In genomic region chr4:70895846-70896435, GRCh38 we compare ENCODE assay signal across 12 cellular contexts. TPM values are rescaled to one million over a fixed set of nuclear protein-coding genes. Genes with fewer than 3 reads are reported as not detected.
A peak's percentile ranks its signal among the peaks of the same experiment; 100 is the strongest.
DNase-seq lines count a peak whose midpoint lies in the region; ATAC-seq and TF ChIP-seq lines count a peak whose summit lies in the region.
"Had no signal": no experiment of that assay in that cellular context is flagged by ENCODE, and none has a peak within 500 bp of the region (broad histone marks: within the 10 kb centered on the region; RNA-seq: fewer than 3 reads in every experiment).

No MANE protein-coding gene starts in this region.

- TF ChIP-seq CTCF in upper lobe of left lung (IDR thresholded peaks at IDR 0.05), result no peak
- no peak for TF ChIP-seq CTCF in brain microvascular endothelial cell (IDR thresholded peaks at IDR 0.05; ENCODE audit: low read depth, low read length, missing control alignments)

- 40 to 49% methylated on average over 5 of the region's 5 CpGs for WGBS in upper lobe of left lung, 2 donors

- H3K27ac ChIP-seq in upper lobe of left lung (no peak overlapping the region), brain microvascular endothelial cell (no peak overlapping the region)

- H3K27me3 ChIP-seq in upper lobe of left lung, result no peaks in the 10 kb centered on the region
- no peaks in the 10 kb centered on the region for H3K27me3 ChIP-seq in brain microvascular endothelial cell (replicated peaks)

- no peaks in the 10 kb centered on the region for H3K36me3 ChIP-seq in upper lobe of left lung
- no peaks in the 10 kb centered on the region for H3K36me3 ChIP-seq in brain microvascular endothelial cell (replicated peaks)

- H3K4me3 ChIP-seq in upper lobe of left lung (no peak overlapping the region), brain microvascular endothelial cell (ENCODE audit: low read depth, low read length) (no peak overlapping the region)

- ATAC-seq in upper lobe of left lung (ENCODE audit: low FRiP score in 2 of 2), result peak; percentile 30 to 72

- DNase-seq in NCI-H2171 treated with DMSO at 0.1 percent for 48 hours (lab: John Stamatoyannopoulos, UW) (peak; percentile 38), NCI-H2171 (lab: John Stamatoyannopoulos, UW) (no peak), NCI-H1694 treated with DMSO at 0.1 percent for 48 hours (lab: John Stamatoyannopoulos, UW) (peak; percentile 26), inferior parietal cortex (ENCODE audit: extremely low spot score) (peak; percentile 35), upper lobe of left lung (no peak), amniotic stem cell (lab: John Stamatoyannopoulos, UW) (no peak), OCI-M2 (lab: John Stamatoyannopoulos, UW; ENCODE audit: unreplicated experiment) (no peak), brain microvascular endothelial cell (no peak)
- DNase-seq: activated CD4-positive, alpha-beta T cell treated with anti-CD3 and anti-CD28 coated beads, Interleukin-2, amount 10 ng/mL, durations not matched to agents 24 days and 14 days; aorta; Karpas-422; nephron progenitor cell had no signal

- in situ Hi-C loops in brain microvascular endothelial cell (cut with HindIII; ENCODE audit: low pct_ligation_motif_present, low sequenced_read_pairs), result no loop called here

- TF ChIP-seq EP300 in upper lobe of left lung (IDR thresholded peaks at IDR 0.05), result no peak

- no peaks in the 10 kb centered on the region for H3K9me3 ChIP-seq in upper lobe of left lung

- no peak for TF ChIP-seq POLR2A in upper lobe of left lung (IDR thresholded peaks at IDR 0.05)

- H3K4me1 ChIP-seq in upper lobe of left lung, result peaks cover 0 to 8% (median 4%) of the 10 kb centered on the region in 4 donors

RNA-seq across cellular contexts. Expression of gene MOB1B, which starts 6.2 kb away (rescaled TPM):
- total RNA-seq in upper lobe of left lung, result 10 to 100 TPM; 10.5 to 34.3 (median 24.2) TPM

RNA-seq across cellular contexts. Expression of gene GRSF1, which starts 56.3 kb away (rescaled TPM):
- 10 to 100 TPM; 25.9 to 59.1 (median 50.0) TPM for total RNA-seq in upper lobe of left lung

Comparison
In these comparisons a context has a peak if more than half of its experiments do, and no peak if none do; other contexts are left out.
1. DNase-seq: peak in NCI-H2171 treated with DMSO at 0.1 percent for 48 hours (single experiment), NCI-H1694 treated with DMSO at 0.1 percent for 48 hours (single experiment) and inferior parietal cortex (single experiment); none in NCI-H2171 (single experiment), upper lobe of left lung (0 of 2), amniotic stem cell (single experiment), OCI-M2 (single experiment) and brain microvascular endothelial cell (single experiment).